Comparison of ENCODE assay signal across 8 cellular contexts in genomic region chr1:11059990-11060948, GRCh38. TPM values are rescaled to one million over a fixed set of nuclear protein-coding genes. Genes with fewer than 3 reads are reported as not detected.
DNase-seq lines count a peak whose midpoint lies in the region; ATAC-seq and TF ChIP-seq lines count a peak whose summit lies in the region.

TSS of gene SRM (minus strand) at chr1:11060018. CDS start at chr1:11059943, 75 bp downstream.

- H3K4me1 Mint-ChIP-seq in brain, result peaks cover 31% of the 10 kb centered on the region

- peak within 1 kb of the TSS; percentile 96 to 99 (median 98) for H3K4me3 Mint-ChIP-seq in brain

- H3K27ac ChIP-seq in 22Rv1 (peak within 1 kb of the TSS; percentile 78), iPS DF 6.9 (ENCODE audit: low read length) (no peak within 1 kb of the TSS), gastrocnemius medialis (peak within 1 kb of the TSS; percentile 77 to 95 (median 92))

- H3K9me3 Mint-ChIP-seq in brain, result no peaks in the 10 kb centered on the region

- peak; percentile 73 to 84 for TF ChIP-seq POLR2A in gastrocnemius medialis (IDR thresholded peaks at IDR 0.05)

- peaks cover 27% of the 10 kb centered on the region for H3K36me3 Mint-ChIP-seq in brain

- H3K9me3 ChIP-seq in iPS DF 6.9 (ENCODE audit: control insufficient read depth, insufficient read depth, low read length), result no peaks in the 10 kb centered on the region
- no peaks in the 10 kb centered on the region for H3K9me3 ChIP-seq in gastrocnemius medialis

- DNase-seq in NCI-H2107 (lab: John Stamatoyannopoulos, UW) (peak; percentile 84), UCSD-AML1 (lab: John Stamatoyannopoulos, UW; ENCODE audit: unreplicated experiment) (peak; percentile 94), iPS DF 6.9 (ENCODE audit: low read depth, low spot score) (peak; percentile 75), gastrocnemius medialis (peak; percentile 76 to 87)

- peaks cover 3% of the 10 kb centered on the region for H3K27me3 Mint-ChIP-seq in brain

- H3K36me3 ChIP-seq in iPS DF 6.9 (ENCODE audit: control insufficient read depth, insufficient read depth, low read length), result peaks cover 10% of the 10 kb centered on the region; the same call in 1 of the 2 replicates
- peaks cover 0 to 26% of the 10 kb centered on the region in 2 donors for H3K36me3 ChIP-seq in gastrocnemius medialis

- in situ Hi-C loops in gastrocnemius medialis (cut with MboI; ENCODE audit: low sequenced_read_pairs in 4 of 4), result no loop called here

- peak within 1 kb of the TSS; percentile 94 to 97 (median 95) for H3K27ac Mint-ChIP-seq in brain

- TF ChIP-seq CTCF in 22Rv1 (IDR thresholded peaks at IDR 0.05), result peak; percentile 29; the same call in 1 of the 2 replicates
- TF ChIP-seq CTCF in brain (conservative IDR thresholded peaks at IDR 0.05), result peak; percentile 33 to 52
- peak in 4 of 5 experiments; percentile 78 to 84 (median 82) for TF ChIP-seq CTCF in gastrocnemius medialis (IDR thresholded peaks at IDR 0.05 in 4 of 5, conservative IDR thresholded peaks at IDR 0.05 in 1 of 5)

- intact Hi-C loops in gastrocnemius medialis (cut with DNase I; ENCODE audit: low total_unique reads), result loop anchor here (1.0 kb wide), 3 partner anchors 22 to 48 kb away; partner anchors contain the start of genes EXOSC10 and TARDBP

- ATAC-seq in GM18519 (IDR thresholded peaks at IDR 0.05; ENCODE audit: low FRiP score, unreplicated experiment), result peak; percentile 81
- ATAC-seq in HG03060 (IDR thresholded peaks at IDR 0.05; ENCODE audit: low read depth, unreplicated experiment), result peak; percentile 45
- peak; percentile 93 to 95 for ATAC-seq in gastrocnemius medialis

- H3K4me1 ChIP-seq in iPS DF 6.9 (ENCODE audit: control insufficient read depth, insufficient read depth, low read length) (0 out of 2 replicates have a peak, but pooled peaks cover 2% of the 10 kb centered on the region), gastrocnemius medialis (peaks cover 18 to 19% of the 10 kb centered on the region in 2 donors)

- H3K4me3 ChIP-seq in iPS DF 6.9 (ENCODE audit: low read length) (peak within 1 kb of the TSS; percentile 91), gastrocnemius medialis (peak within 1 kb of the TSS; percentile 73 to 100 (median 94))

- no CpG with 5 or more reads among the region's 81 CpGs for WGBS in iPS DF 6.9 (ENCODE audit: insufficient coverage, insufficient read length)

- H3K27me3 ChIP-seq in iPS DF 6.9 (ENCODE audit: control insufficient read depth, insufficient read depth, low read length) (no peaks in the 10 kb centered on the region), gastrocnemius medialis (no peaks in the 10 kb centered on the region)

RNA-seq across cellular contexts. Expression of gene SRM, which starts in this region (rescaled TPM):
- polyA plus RNA-seq in brain (ENCODE audit: insufficient read depth, low read depth, low replicate concordance), result 95.1 TPM
- total RNA-seq in gastrocnemius medialis, result 10 to 100 TPM; 32.1 to 80.3 (median 48.3) TPM

Comparison
In these comparisons a context has a peak if more than half of its experiments do, and no peak if none do; other contexts are left out.
1. CTCF ChIP-seq: peak in every context shown above with its lines; median percentile 82 in gastrocnemius medialis; 42 in brain; 29 in 22Rv1.